1 cellular context compared by ENCODE assay signal in genomic region chr16:67146523-67147357, GRCh38.
TF ChIP-seq lines count a peak whose summit lies in the region.

No MANE protein-coding gene starts in this region.

TF ChIP-seq in IMR-90, 13 proteins besides CTCF, POLR2A, EP300 and RAD21 (continued from another document):
- TF ChIP-seq RCOR1 (IDR thresholded peaks at IDR 0.05; ENCODE audit: insufficient replicate concordance, low read length): no peak
- TF ChIP-seq MAZ (IDR thresholded peaks at IDR 0.05; ENCODE audit: borderline replicate concordance, low read depth, low read length): no peak
- TF ChIP-seq ELK1 (IDR thresholded peaks at IDR 0.05; ENCODE audit: borderline replicate concordance, low read depth, low read length): no peak
- no peak for TF ChIP-seq RFX5 (IDR thresholded peaks at IDR 0.05; ENCODE audit: low read depth, low read length)
- TF ChIP-seq CEBPB (IDR thresholded peaks at IDR 0.05; ENCODE audit: low read depth, low read length): no peak
